15 cellular contexts compared by ENCODE assay signal in the genomic region with DNA sequence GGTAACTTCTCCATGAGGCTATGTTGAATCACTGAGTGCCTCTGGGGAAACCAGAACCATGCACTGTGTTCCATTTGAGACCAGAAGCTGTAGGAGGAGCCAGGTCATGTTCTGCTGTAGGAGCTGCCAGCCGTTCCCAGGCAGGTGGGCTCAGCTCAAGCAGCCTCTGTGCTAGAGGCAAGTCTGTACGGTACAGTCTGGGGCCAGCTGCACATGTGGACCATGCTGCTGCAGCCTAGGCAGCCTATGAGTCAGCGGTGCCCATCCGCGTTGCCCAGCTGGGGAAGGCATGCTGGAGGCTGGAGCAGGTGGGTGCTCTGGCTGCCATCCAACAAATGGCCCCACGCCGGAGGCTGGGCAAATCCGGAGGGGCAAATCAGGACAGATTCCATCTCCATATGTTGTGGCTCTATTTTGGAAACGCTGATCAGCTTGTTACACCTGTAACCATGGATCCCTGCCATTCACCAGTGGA. TPM values are rescaled to one million over a fixed set of nuclear protein-coding genes. Genes with fewer than 3 reads are reported as not detected.
DNase-seq lines count a peak whose midpoint lies in the region; TF ChIP-seq lines count a peak whose summit lies in the region.
"Had no signal": no experiment of that assay in that cellular context is flagged by ENCODE, and none has a peak within 500 bp of the region (broad histone marks: within the 10 kb centered on the region; RNA-seq: fewer than 3 reads in every experiment).

No MANE protein-coding gene starts in this region.

- DNase-seq in MCF 10A (ENCODE audit: unreplicated experiment) (peak; percentile 17), breast epithelium (ENCODE audit: low spot score in 2 of 2) (no peak), NCI-H446 treated with DMSO at 0.1 percent for 48 hours (lab: John Stamatoyannopoulos, UW) (peak; percentile 69), mammary epithelial cell (peak; percentile 51), type B pancreatic cell (ENCODE audit: extremely low spot score, unreplicated experiment) (peak; percentile 40), NK-92 (lab: John Stamatoyannopoulos, UW; ENCODE audit: unreplicated experiment) (no peak), NCI-H526 (lab: John Stamatoyannopoulos, UW) (no peak)
- no peak for DNase-seq in stimulated activated CD4-positive, alpha-beta T cell treated with anti-CD3 and anti-CD28 coated beads, Interleukin-15, amount 100 ng/mL, for 24 hours
- DNase-seq: activated CD4-positive, alpha-beta memory T cell treated with anti-CD3 and anti-CD28 coated beads, Interleukin-2, amount 10 ng/mL, durations not matched to agents 7 days and 5 days; foreskin melanocyte; NCI-H1436; transverse colon had no signal

- no peaks in the 10 kb centered on the region for H4K20me1 ChIP-seq in mammary epithelial cell (ENCODE audit: insufficient read depth, low read length)

- peaks cover 8% of the 10 kb centered on the region for H3K9me3 Mint-ChIP-seq in MCF 10A (ENCODE audit: unreplicated experiment)
- no peaks in the 10 kb centered on the region for H3K9me3 Mint-ChIP-seq in type B pancreatic cell
- H3K9me3 Mint-ChIP-seq: activated CD4-positive, alpha-beta memory T cell treated with anti-CD3 and anti-CD28 coated beads, Interleukin-2, amount 10 ng/mL, durations not matched to agents 7 days and 5 days; activated T-helper 17 cell treated with anti-CD3 and anti-CD28 coated beads, Interleukin-2, amount 50 U/mL, for 72 hours had no signal

- dilution Hi-C loops in mammary epithelial cell (cut with HindIII; ENCODE audit: low sequenced_read_pairs), result no loop called here

- H3K36me3 ChIP-seq in breast epithelium (no peaks in the 10 kb centered on the region), mammary epithelial cell (ENCODE audit: insufficient read depth, low read length) (no peaks in the 10 kb centered on the region)
- H3K36me3 ChIP-seq: Peyer's patch, transverse colon had no signal

- 3% methylated on average over 9 of the region's 9 CpGs for WGBS in mammary epithelial cell (ENCODE audit: low coverage, missing lambda C conversion rate)

- no peak overlapping the region for H3K9ac ChIP-seq in mammary epithelial cell (ENCODE audit: insufficient read depth, low read length)
- H3K9ac ChIP-seq: parathyroid adenoma had no signal

- TF ChIP-seq POLR2A in breast epithelium (IDR thresholded peaks at IDR 0.05), result no peak

- H2AFZ ChIP-seq in mammary epithelial cell (ENCODE audit: low read depth, low read length), result peak overlapping the region; percentile 21
- H2AFZ ChIP-seq: parathyroid adenoma had no signal

- POLR2A ChIA-PET in MCF 10A (lab: Yijun Ruan, JAX), result no interaction called here

- no peak overlapping the region for H3K27ac ChIP-seq in breast epithelium
- H3K27ac ChIP-seq in mammary epithelial cell (ENCODE audit: insufficient read depth, low read depth, low read length), result no peak overlapping the region
- H3K27ac ChIP-seq: parathyroid adenoma, Peyer's patch, transverse colon had no signal

- TF ChIP-seq CTCF in MCF 10A (IDR thresholded peaks at IDR 0.05; ENCODE audit: unreplicated experiment), result no peak
- no peak for TF ChIP-seq CTCF in breast epithelium (IDR thresholded peaks at IDR 0.05)
- TF ChIP-seq CTCF in mammary epithelial cell (conservative IDR thresholded peaks at IDR 0.05 in 1 of 2, IDR thresholded peaks at IDR 0.05 in 1 of 2; ENCODE audit: extremely low read depth in 1 of 2, insufficient read depth in 1 of 2, low read depth in 1 of 2, low read length in 2 of 2), result no peak
- no peak for TF ChIP-seq CTCF in type B pancreatic cell (conservative IDR thresholded peaks at IDR 0.05)

- no peaks in the 10 kb centered on the region for H3K79me2 ChIP-seq in mammary epithelial cell (ENCODE audit: insufficient read depth, low read length)
- H3K79me2 ChIP-seq: parathyroid adenoma had no signal

- H3K36me3 Mint-ChIP-seq in MCF 10A (ENCODE audit: insufficient read depth, unreplicated experiment), result no peaks in the 10 kb centered on the region
- no peaks in the 10 kb centered on the region for H3K36me3 Mint-ChIP-seq in type B pancreatic cell

- H3K27ac Mint-ChIP-seq in MCF 10A (ENCODE audit: low read depth, unreplicated experiment) (no peak overlapping the region), type B pancreatic cell (no peak overlapping the region)
- H3K27ac Mint-ChIP-seq: activated CD4-positive, alpha-beta memory T cell treated with anti-CD3 and anti-CD28 coated beads, Interleukin-2, amount 10 ng/mL, durations not matched to agents 7 days and 5 days; activated T-helper 17 cell treated with anti-CD3 and anti-CD28 coated beads, Interleukin-2, amount 50 U/mL, for 72 hours had no signal

- BruUV-seq in MCF 10A (replicated peaks; lab: Mats Ljungman, UMichigan), result no TSS peak
- no TSS peak for BruUV-seq in mammary epithelial cell (replicated peaks; lab: Mats Ljungman, UMichigan)

- H3K4me3 Mint-ChIP-seq in MCF 10A (ENCODE audit: unreplicated experiment) (no peak overlapping the region), type B pancreatic cell (no peak overlapping the region)
- H3K4me3 Mint-ChIP-seq: activated CD4-positive, alpha-beta memory T cell treated with anti-CD3 and anti-CD28 coated beads, Interleukin-2, amount 10 ng/mL, durations not matched to agents 7 days and 5 days; activated T-helper 17 cell treated with anti-CD3 and anti-CD28 coated beads, Interleukin-2, amount 50 U/mL, for 72 hours had no signal

- peaks cover 0 to 17% of the 10 kb centered on the region in 2 donors for H3K27me3 ChIP-seq in breast epithelium
- no peaks in the 10 kb centered on the region for H3K27me3 ChIP-seq in mammary epithelial cell (ENCODE audit: insufficient read depth, low read length)
- H3K27me3 ChIP-seq: Peyer's patch, transverse colon had no signal

- no peaks in the 10 kb centered on the region for H3K4me1 Mint-ChIP-seq in MCF 10A (ENCODE audit: insufficient read depth, unreplicated experiment)
- H3K4me1 Mint-ChIP-seq in type B pancreatic cell (ENCODE audit: unreplicated experiment), result peaks cover 21% of the 10 kb centered on the region
- H3K4me1 Mint-ChIP-seq: activated CD4-positive, alpha-beta memory T cell treated with anti-CD3 and anti-CD28 coated beads, Interleukin-2, amount 10 ng/mL, durations not matched to agents 7 days and 5 days; activated T-helper 17 cell treated with anti-CD3 and anti-CD28 coated beads, Interleukin-2, amount 50 U/mL, for 72 hours had no signal

- CTCF ChIA-PET in MCF 10A (lab: Yijun Ruan, JAX) (interaction anchor here (0.7 to 1.5 kb wide), 4 partner anchors 11 to 57 kb away, joined by 4 to 7 read pairs (median 5); no protein-coding TSS in a partner anchor), mammary epithelial cell (lab: Charles Lee; ENCODE audit: low non-redundant PET) (no interaction called here)

- intact Hi-C loops in MCF 10A (cut with micrococcal nuclease), result no loop called here
- intact Hi-C loops in breast epithelium (cut with DNase I; ENCODE audit: low total_unique reads), result no loop called here
- intact Hi-C loops in mammary epithelial cell (cut with micrococcal nuclease), result no loop called here

- H3K4me3 ChIP-seq in breast epithelium, result no peak overlapping the region
- no peak overlapping the region for H3K4me3 ChIP-seq in mammary epithelial cell (replicated peaks in 1 of 3; ENCODE audit: insufficient read depth in 1 of 3, low read depth in 2 of 3, low read length in 3 of 3)
- H3K4me3 ChIP-seq: Peyer's patch, transverse colon had no signal

- no peak overlapping the region for H3K4me2 ChIP-seq in mammary epithelial cell (ENCODE audit: insufficient read depth, low read depth, low read length)

- H3K9me3 ChIP-seq in breast epithelium, result no peaks in the 10 kb centered on the region
- H3K9me3 ChIP-seq in mammary epithelial cell (replicated peaks; ENCODE audit: insufficient read depth, low read length), result no peaks in the 10 kb centered on the region
- H3K9me3 ChIP-seq: Peyer's patch, transverse colon had no signal

- H3K27me3 Mint-ChIP-seq in MCF 10A (ENCODE audit: insufficient read depth, unreplicated experiment), result peaks cover 74% of the 10 kb centered on the region
- H3K27me3 Mint-ChIP-seq in type B pancreatic cell, result peaks cover 39% of the 10 kb centered on the region

- in situ Hi-C loops in mammary epithelial cell (cut with MboI; ENCODE audit: low sequenced_read_pairs in 2 of 2), result no loop called here

- H3K4me1 ChIP-seq in breast epithelium, result no peaks in the 10 kb centered on the region
- peaks cover 12% of the 10 kb centered on the region for H3K4me1 ChIP-seq in mammary epithelial cell (ENCODE audit: insufficient read depth, low read length)
- H3K4me1 ChIP-seq: parathyroid adenoma had no signal

RNA-seq across cellular contexts. Expression of a gene that starts 22.0 kb away (rescaled TPM):
- total RNA-seq in MCF 10A (2022) (not detected in 2 replicates), breast epithelium (under 1 TPM in 2 of 3 donors, not detected in 1; 0.29 to 0.66 TPM), mammary epithelial cell (1 to 10 TPM in 1 of 2 donors, under 1 TPM in 1; 0.54 to 2.5 TPM), type B pancreatic cell (ENCODE audit: low replicate concordance) (3.6 and 3.7 TPM in 2 replicates)
- polyA plus RNA-seq in mammary epithelial cell, result 0.26 TPM
- not detected for polyA minus RNA-seq in mammary epithelial cell
- total RNA-seq: activated CD4-positive, alpha-beta memory T cell treated with anti-CD3 and anti-CD28 coated beads, Interleukin-2, amount 10 ng/mL, durations not matched to agents 7 days and 5 days; activated T-helper 17 cell treated with anti-CD3 and anti-CD28 coated beads, Interleukin-2, amount 50 U/mL, for 72 hours had no signal

Comparison
In these comparisons a context has a peak if more than half of its experiments do, and no peak if none do; other contexts are left out.
1. DNase-seq: peak in MCF 10A (single experiment), NCI-H446 treated with DMSO at 0.1 percent for 48 hours (single experiment), mammary epithelial cell (single experiment) and type B pancreatic cell (single experiment); none in breast epithelium (0 of 2), NK-92 (single experiment), NCI-H526 (0 of 2) and stimulated activated CD4-positive, alpha-beta T cell treated with anti-CD3 and anti-CD28 coated beads, Interleukin-15, amount 100 ng/mL, for 24 hours (single experiment).